ENCODE assay signal across 8 cellular contexts in the genomic region with DNA sequence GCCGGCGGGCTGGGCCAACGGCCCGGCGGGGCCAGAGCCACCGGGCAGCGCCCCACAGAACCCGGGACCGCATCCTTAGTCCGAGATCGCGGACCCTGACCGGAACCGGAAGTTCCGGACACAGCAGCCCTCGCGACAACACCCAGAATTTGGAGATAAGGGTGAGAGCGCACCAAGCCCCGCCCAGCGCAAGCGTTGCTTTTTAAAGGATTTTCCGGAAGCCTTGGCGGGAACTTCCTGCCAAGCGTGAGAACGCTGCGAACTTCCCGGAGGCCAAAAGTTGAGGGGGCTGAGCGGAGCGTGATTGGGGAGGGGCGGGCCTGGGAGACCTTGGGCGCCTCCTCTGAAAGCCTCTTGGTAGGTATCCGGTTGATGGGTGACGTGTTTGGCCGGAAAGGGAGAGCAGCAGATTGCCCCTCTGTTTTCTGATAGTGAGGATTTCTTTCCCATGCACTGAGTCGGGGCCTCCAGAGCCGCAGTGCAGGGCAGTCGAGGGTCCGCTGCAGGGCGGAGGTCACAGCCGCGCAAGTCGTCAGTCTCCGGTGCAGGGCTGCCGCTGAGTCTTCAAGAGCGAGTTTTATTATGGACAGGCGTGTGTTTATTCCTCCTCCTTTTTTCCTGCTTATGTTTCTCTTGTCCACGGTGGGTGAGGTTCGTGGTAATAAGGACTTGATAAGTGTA. TPM values are rescaled to one million over a fixed set of nuclear protein-coding genes. Genes with fewer than 3 reads are reported as not detected.
DNase-seq lines count a peak whose midpoint lies in the region; ATAC-seq and TF ChIP-seq lines count a peak whose summit lies in the region.

A gene with protein sequence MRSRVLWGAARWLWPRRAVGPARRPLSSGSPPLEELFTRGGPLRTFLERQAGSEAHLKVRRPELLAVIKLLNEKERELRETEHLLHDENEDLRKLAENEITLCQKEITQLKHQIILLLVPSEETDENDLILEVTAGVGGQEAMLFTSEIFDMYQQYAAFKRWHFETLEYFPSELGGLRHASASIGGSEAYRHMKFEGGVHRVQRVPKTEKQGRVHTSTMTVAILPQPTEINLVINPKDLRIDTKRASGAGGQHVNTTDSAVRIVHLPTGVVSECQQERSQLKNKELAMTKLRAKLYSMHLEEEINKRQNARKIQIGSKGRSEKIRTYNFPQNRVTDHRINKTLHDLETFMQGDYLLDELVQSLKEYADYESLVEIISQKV (minus strand): TSS at position 97 of the 681 bp plus-strand sequence. CDS start 24 bp downstream, at position 73.

- POLR2A ChIA-PET in activated CD4-positive, alpha-beta memory T cell treated with anti-CD3 and anti-CD28 coated beads for 36 hours (lab: Charles Lee): interaction anchor here (0.8 to 2.7 kb wide), 2 partner anchors 20 kb away, joined by 3 to 9 read pairs; a partner anchor contains a TSS

- H3K27ac ChIP-seq in dorsolateral prefrontal cortex: peak within 1 kb of the TSS; percentile 3 to 94 (median 83)
- peak within 1 kb of the TSS; percentile 86 to 91 for H3K27ac ChIP-seq in liver (ENCODE audit: low read depth in 1 of 2, low read length in 2 of 2)

- H3K9ac ChIP-seq in liver (ENCODE audit: low read depth in 1 of 2, low read length in 2 of 2): peak within 1 kb of the TSS; percentile 70 to 87

- DNase-seq in CD14-positive monocyte (ENCODE audit: low spot score): peak; percentile 86
- DNase-seq in NCI-H774 (lab: John Stamatoyannopoulos, UW): peak; percentile 98
- peak; percentile 95 for DNase-seq in activated CD4-positive, alpha-beta memory T cell treated with anti-CD3 and anti-CD28 coated beads for 36 hours
- peak; percentile 78 to 96 (median 91) for DNase-seq in dorsolateral prefrontal cortex
- peak; percentile 92 for DNase-seq in stimulated activated CD4-positive, alpha-beta T cell treated with anti-CD3 and anti-CD28 coated beads, Interleukin-4, amount 100 ng/mL, for 24 hours

- H3K36me3 ChIP-seq in liver (ENCODE audit: control insufficient read depth in 4 of 4, insufficient read depth in 3 of 4, low read depth in 1 of 4, low read length in 3 of 4): peaks cover 0 to under 1% (median 0%) of the 10 kb centered on the region in 4 donors

- H3K27me3 ChIP-seq in dorsolateral prefrontal cortex (no peaks in the 10 kb centered on the region), liver (ENCODE audit: control insufficient read depth in 4 of 4, insufficient read depth in 4 of 4, low read length in 3 of 4) (no peaks in the 10 kb centered on the region)

- no peaks in the 10 kb centered on the region for H3K27me3 Mint-ChIP-seq in CD14-positive monocyte (ENCODE audit: low read depth in 3 of 3)
- no peaks in the 10 kb centered on the region for H3K27me3 Mint-ChIP-seq in activated CD4-positive, alpha-beta memory T cell treated with anti-CD3 and anti-CD28 coated beads for 36 hours

- H3K9me3 ChIP-seq in liver (ENCODE audit: control insufficient read depth in 4 of 4, low read length in 3 of 4): no peaks in the 10 kb centered on the region

- H3K4me1 ChIP-seq in liver (ENCODE audit: control insufficient read depth in 4 of 4, insufficient read depth in 4 of 4, low read length in 3 of 4): peaks cover 5 to 29% (median 13%) of the 10 kb centered on the region in 4 donors

- TF ChIP-seq CTCF in CD14-positive monocyte (IDR thresholded peaks at IDR 0.05) (no peak), dorsolateral prefrontal cortex (IDR thresholded peaks at IDR 0.05 in 54 of 56, conservative IDR thresholded peaks at IDR 0.05 in 2 of 56; ENCODE audit: low read depth in 1 of 56, partially characterized antibody in 56 of 56) (peak in 19 of 56 donors; percentile 4 to 38 (median 17)), liver (IDR thresholded peaks at IDR 0.05; ENCODE audit: low read depth, low read length, missing input control) (no peak)

- H3K36me3 Mint-ChIP-seq in CD14-positive monocyte: peaks cover 9 to 13% of the 10 kb centered on the region in 2 donors
- H3K36me3 Mint-ChIP-seq in activated CD4-positive, alpha-beta memory T cell treated with anti-CD3 and anti-CD28 coated beads for 36 hours: peaks cover 18% of the 10 kb centered on the region

- H3K4me1 Mint-ChIP-seq in CD14-positive monocyte: peaks cover 37% of the 10 kb centered on the region
- peaks cover 30% of the 10 kb centered on the region for H3K4me1 Mint-ChIP-seq in activated CD4-positive, alpha-beta memory T cell treated with anti-CD3 and anti-CD28 coated beads for 36 hours (ENCODE audit: low read depth)

- H3K27ac Mint-ChIP-seq in CD14-positive monocyte: peak within 1 kb of the TSS; percentile 90 to 97 (median 95)
- H3K27ac Mint-ChIP-seq in activated CD4-positive, alpha-beta memory T cell treated with anti-CD3 and anti-CD28 coated beads for 36 hours: peak within 1 kb of the TSS; percentile 98

- peaks cover 0 to 4% (median 0%) of the 10 kb centered on the region in 7 donors for H3K9me3 Mint-ChIP-seq in CD14-positive monocyte
- H3K9me3 Mint-ChIP-seq in activated CD4-positive, alpha-beta memory T cell treated with anti-CD3 and anti-CD28 coated beads for 36 hours: peaks cover 5% of the 10 kb centered on the region

- WGBS in liver: under 1% methylated on average over 48 of the region's 48 CpGs

- peak within 1 kb of the TSS; percentile 52 to 97 (median 83) for H3K4me3 ChIP-seq in dorsolateral prefrontal cortex
- H3K4me3 ChIP-seq in liver (ENCODE audit: low read depth in 1 of 3, low read length in 3 of 3): peak within 1 kb of the TSS; percentile 94 to 100 (median 99)

- intact Hi-C loops in CD14-positive monocyte (cut with micrococcal nuclease) (no loop called here), dorsolateral prefrontal cortex (cut with DNase I) (loop anchor here (2.0 kb wide), 1 partner anchor 20 kb away; a partner anchor contains a TSS)
- intact Hi-C loops in activated CD4-positive, alpha-beta memory T cell treated with anti-CD3 and anti-CD28 coated beads for 36 hours (cut with micrococcal nuclease): loop anchor here (1.0 to 5.0 kb wide), 3 partner anchors 21 to 820 kb away; no protein-coding TSS in a partner anchor

- CTCF ChIA-PET in activated CD4-positive, alpha-beta memory T cell treated with anti-CD3 and anti-CD28 coated beads for 36 hours (lab: Charles Lee): no interaction called here

- TF ChIP-seq RAD21 in liver (IDR thresholded peaks at IDR 0.05): peak in 1 of 2 donors; percentile 11

- peak within 1 kb of the TSS; percentile 99 for H3K4me3 Mint-ChIP-seq in CD14-positive monocyte
- peak within 1 kb of the TSS; percentile 98 for H3K4me3 Mint-ChIP-seq in activated CD4-positive, alpha-beta memory T cell treated with anti-CD3 and anti-CD28 coated beads for 36 hours

- ATAC-seq in GM19395 (IDR thresholded peaks at IDR 0.05; ENCODE audit: unreplicated experiment) (peak; percentile 92), HG03565 (IDR thresholded peaks at IDR 0.05; ENCODE audit: unreplicated experiment) (peak; percentile 92)

TF ChIP-seq in liver, 16 proteins besides CTCF, POLR2A, EP300 and RAD21 (continues in another document):
- TF ChIP-seq HNF4A (conservative IDR thresholded peaks at IDR 0.05) (peak; percentile 29 to 46), FOXA2 (IDR thresholded peaks at IDR 0.05) (no peak), HNF4G (IDR thresholded peaks at IDR 0.05) (peak; percentile 6), FOXA1 (IDR thresholded peaks at IDR 0.05) (no peak)
- TF ChIP-seq, protein P1, sequence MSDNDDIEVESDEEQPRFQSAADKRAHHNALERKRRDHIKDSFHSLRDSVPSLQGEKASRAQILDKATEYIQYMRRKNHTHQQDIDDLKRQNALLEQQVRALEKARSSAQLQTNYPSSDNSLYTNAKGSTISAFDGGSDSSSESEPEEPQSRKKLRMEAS (IDR thresholded peaks at IDR 0.05): peak; percentile 84
- TF ChIP-seq, protein P2, sequence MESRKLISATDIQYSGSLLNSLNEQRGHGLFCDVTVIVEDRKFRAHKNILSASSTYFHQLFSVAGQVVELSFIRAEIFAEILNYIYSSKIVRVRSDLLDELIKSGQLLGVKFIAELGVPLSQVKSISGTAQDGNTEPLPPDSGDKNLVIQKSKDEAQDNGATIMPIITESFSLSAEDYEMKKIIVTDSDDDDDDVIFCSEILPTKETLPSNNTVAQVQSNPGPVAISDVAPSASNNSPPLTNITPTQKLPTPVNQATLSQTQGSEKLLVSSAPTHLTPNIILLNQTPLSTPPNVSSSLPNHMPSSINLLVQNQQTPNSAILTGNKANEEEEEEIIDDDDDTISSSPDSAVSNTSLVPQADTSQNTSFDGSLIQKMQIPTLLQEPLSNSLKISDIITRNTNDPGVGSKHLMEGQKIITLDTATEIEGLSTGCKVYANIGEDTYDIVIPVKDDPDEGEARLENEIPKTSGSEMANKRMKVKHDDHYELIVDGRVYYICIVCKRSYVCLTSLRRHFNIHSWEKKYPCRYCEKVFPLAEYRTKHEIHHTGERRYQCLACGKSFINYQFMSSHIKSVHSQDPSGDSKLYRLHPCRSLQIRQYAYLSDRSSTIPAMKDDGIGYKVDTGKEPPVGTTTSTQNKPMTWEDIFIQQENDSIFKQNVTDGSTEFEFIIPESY (IDR thresholded peaks at IDR 0.05): peak; percentile 99
- TF ChIP-seq, protein P3, sequence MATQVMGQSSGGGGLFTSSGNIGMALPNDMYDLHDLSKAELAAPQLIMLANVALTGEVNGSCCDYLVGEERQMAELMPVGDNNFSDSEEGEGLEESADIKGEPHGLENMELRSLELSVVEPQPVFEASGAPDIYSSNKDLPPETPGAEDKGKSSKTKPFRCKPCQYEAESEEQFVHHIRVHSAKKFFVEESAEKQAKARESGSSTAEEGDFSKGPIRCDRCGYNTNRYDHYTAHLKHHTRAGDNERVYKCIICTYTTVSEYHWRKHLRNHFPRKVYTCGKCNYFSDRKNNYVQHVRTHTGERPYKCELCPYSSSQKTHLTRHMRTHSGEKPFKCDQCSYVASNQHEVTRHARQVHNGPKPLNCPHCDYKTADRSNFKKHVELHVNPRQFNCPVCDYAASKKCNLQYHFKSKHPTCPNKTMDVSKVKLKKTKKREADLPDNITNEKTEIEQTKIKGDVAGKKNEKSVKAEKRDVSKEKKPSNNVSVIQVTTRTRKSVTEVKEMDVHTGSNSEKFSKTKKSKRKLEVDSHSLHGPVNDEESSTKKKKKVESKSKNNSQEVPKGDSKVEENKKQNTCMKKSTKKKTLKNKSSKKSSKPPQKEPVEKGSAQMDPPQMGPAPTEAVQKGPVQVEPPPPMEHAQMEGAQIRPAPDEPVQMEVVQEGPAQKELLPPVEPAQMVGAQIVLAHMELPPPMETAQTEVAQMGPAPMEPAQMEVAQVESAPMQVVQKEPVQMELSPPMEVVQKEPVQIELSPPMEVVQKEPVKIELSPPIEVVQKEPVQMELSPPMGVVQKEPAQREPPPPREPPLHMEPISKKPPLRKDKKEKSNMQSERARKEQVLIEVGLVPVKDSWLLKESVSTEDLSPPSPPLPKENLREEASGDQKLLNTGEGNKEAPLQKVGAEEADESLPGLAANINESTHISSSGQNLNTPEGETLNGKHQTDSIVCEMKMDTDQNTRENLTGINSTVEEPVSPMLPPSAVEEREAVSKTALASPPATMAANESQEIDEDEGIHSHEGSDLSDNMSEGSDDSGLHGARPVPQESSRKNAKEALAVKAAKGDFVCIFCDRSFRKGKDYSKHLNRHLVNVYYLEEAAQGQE (IDR thresholded peaks at IDR 0.05): peak; percentile 75

RNA-seq across cellular contexts. Expression of the gene that starts here (rescaled TPM):
- polyA plus RNA-seq in CD14-positive monocyte: 10 to 100 TPM; 10.8 to 12.8 TPM
- total RNA-seq in activated CD4-positive, alpha-beta memory T cell treated with anti-CD3 and anti-CD28 coated beads for 36 hours: 10 to 100 TPM; 16.9 to 20.1 TPM
- total RNA-seq in dorsolateral prefrontal cortex: 10 to 100 TPM; 13.7 to 29.4 (median 20.7) TPM
- 10 to 100 TPM in 1 of 2 donors, 1 to 10 TPM in 1; 6.1 to 10.7 TPM for total RNA-seq in liver
- 10 to 100 TPM in 1 of 2 donors, 1 to 10 TPM in 1; 6.2 to 11.1 TPM for polyA plus RNA-seq in liver

Comparison
In these comparisons a context has a peak if more than half of its experiments do, and no peak if none do; other contexts are left out.
1. Peak in every context shown above with its lines: DNase-seq, ATAC-seq, H3K4me3 ChIP-seq and H3K27ac ChIP-seq.
2. intact Hi-C loops: an anchor here in activated CD4-positive, alpha-beta memory T cell treated with anti-CD3 and anti-CD28 coated beads for 36 hours (1.0 to 5.0 kb wide) and dorsolateral prefrontal cortex (2.0 kb wide); none called in CD14-positive monocyte.